ENCODE assay signal across 10 cellular contexts in genomic region chr1:236748471-236748870, GRCh38. TPM values are rescaled to one million over a fixed set of nuclear protein-coding genes. Genes with fewer than 3 reads are reported as not detected.
DNase-seq lines count a peak whose midpoint lies in the region; ATAC-seq and TF ChIP-seq lines count a peak whose summit lies in the region.
"Had no signal": no experiment of that assay in that cellular context is flagged by ENCODE, and none has a peak within 500 bp of the region (broad histone marks: within the 10 kb centered on the region; RNA-seq: fewer than 3 reads in every experiment).

No MANE protein-coding gene starts in this region.

- no peaks in the 10 kb centered on the region for H3K9me3 Mint-ChIP-seq in stimulated activated effector memory CD8-positive, alpha-beta T cell treated with anti-CD3 and anti-CD28 coated beads, Interleukin-12 subunit alpha, Interleukin-12 subunit beta, amount 100 ng/mL, for 72 hours
- H3K9me3 Mint-ChIP-seq: CD4-positive, alpha-beta T cell had no signal

- no peak overlapping the region for H3K27ac ChIP-seq in foreskin keratinocyte

- H3K4me1 ChIP-seq in BE2C = no peaks in the 10 kb centered on the region
- H3K4me1 ChIP-seq in foreskin keratinocyte = no peaks in the 10 kb centered on the region

- no peak overlapping the region for H3K27ac Mint-ChIP-seq in stimulated activated effector memory CD8-positive, alpha-beta T cell treated with anti-CD3 and anti-CD28 coated beads, Interleukin-12 subunit alpha, Interleukin-12 subunit beta, amount 100 ng/mL, for 72 hours
- H3K27ac Mint-ChIP-seq: CD4-positive, alpha-beta T cell had no signal

- ATAC-seq in GM18511 (IDR thresholded peaks at IDR 0.05; ENCODE audit: unreplicated experiment) = peak; percentile 55
- peak; percentile 27 for ATAC-seq in foreskin keratinocyte
- ATAC-seq in stimulated activated effector memory CD8-positive, alpha-beta T cell treated with anti-CD3 and anti-CD28 coated beads, Interleukin-12 subunit alpha, Interleukin-12 subunit beta, amount 100 ng/mL, for 72 hours = no peak
- no peak for ATAC-seq in HG03135 (IDR thresholded peaks at IDR 0.05; ENCODE audit: unreplicated experiment)

- H3K9me3 ChIP-seq in BE2C = no peaks in the 10 kb centered on the region

- H3K27me3 ChIP-seq in BE2C (no peaks in the 10 kb centered on the region), foreskin keratinocyte (no peaks in the 10 kb centered on the region)

- H3K4me3 ChIP-seq in BE2C (ENCODE audit: low read depth, low read length) = no peak overlapping the region

- H3K36me3 ChIP-seq in BE2C = no peaks in the 10 kb centered on the region

- peak; percentile 45 for TF ChIP-seq CTCF in BE2C (IDR thresholded peaks at IDR 0.05; ENCODE audit: low read depth, low read length)
- TF ChIP-seq CTCF in foreskin keratinocyte (conservative IDR thresholded peaks at IDR 0.05) = peak; percentile 2

- H3K36me3 Mint-ChIP-seq in stimulated activated effector memory CD8-positive, alpha-beta T cell treated with anti-CD3 and anti-CD28 coated beads, Interleukin-12 subunit alpha, Interleukin-12 subunit beta, amount 100 ng/mL, for 72 hours = no peaks in the 10 kb centered on the region

- no peaks in the 10 kb centered on the region for H3K4me1 Mint-ChIP-seq in stimulated activated effector memory CD8-positive, alpha-beta T cell treated with anti-CD3 and anti-CD28 coated beads, Interleukin-12 subunit alpha, Interleukin-12 subunit beta, amount 100 ng/mL, for 72 hours

- H3K4me3 Mint-ChIP-seq in stimulated activated effector memory CD8-positive, alpha-beta T cell treated with anti-CD3 and anti-CD28 coated beads, Interleukin-12 subunit alpha, Interleukin-12 subunit beta, amount 100 ng/mL, for 72 hours = no peak overlapping the region
- H3K4me3 Mint-ChIP-seq: CD4-positive, alpha-beta T cell had no signal

- DNase-seq in BE2C (no peak), SK-N-DZ (ENCODE audit: low spot score) (peak; percentile 69), foreskin keratinocyte (no peak), kidney tubule cell (ENCODE audit: low spot score) (no peak), cerebellum (ENCODE audit: low spot score) (no peak)
- DNase-seq in stimulated activated effector memory CD8-positive, alpha-beta T cell treated with anti-CD3 and anti-CD28 coated beads, Interleukin-12 subunit alpha, Interleukin-12 subunit beta, amount 100 ng/mL, for 72 hours (ENCODE audit: low spot score in 2 of 2) = no peak
- DNase-seq: CD4-positive, alpha-beta T cell; NCI-H446 had no signal

RNA-seq across cellular contexts. Expression of gene MTR, which starts 46.6 kb away (rescaled TPM):
- polyA plus RNA-seq in BE2C (2012; ENCODE audit: insufficient read depth, insufficient read length, low read depth) = 8.8 TPM
- polyA plus RNA-seq in SK-N-DZ (2014; cell fraction: cytosol; rRNA removed) = 19.9 and 23.3 TPM in 2 replicates
- polyA plus RNA-seq in SK-N-DZ (2014; cell fraction: nucleus; rRNA removed) = 20.1 and 25.5 TPM in 2 replicates
- total RNA-seq in foreskin keratinocyte (18.6 and 22.8 TPM in 2 replicates), cerebellum (21.4 TPM)
- polyA plus RNA-seq in foreskin keratinocyte = 2.6 and 2.8 TPM in 2 replicates

Comparison
In these comparisons a context has a peak if more than half of its experiments do, and no peak if none do; other contexts are left out.
1. ATAC-seq: peak in GM18511 (single experiment) and foreskin keratinocyte (single experiment); none in stimulated activated effector memory CD8-positive, alpha-beta T cell treated with anti-CD3 and anti-CD28 coated beads, Interleukin-12 subunit alpha, Interleukin-12 subunit beta, amount 100 ng/mL, for 72 hours (single experiment) and HG03135 (single experiment).